Comparison of ENCODE assay signal across 19 cellular contexts in genomic region chr9:129685220-129685932, GRCh38. TPM values are rescaled to one million over a fixed set of nuclear protein-coding genes. Genes with fewer than 3 reads are reported as not detected.
DNase-seq lines count a peak whose midpoint lies in the region; ATAC-seq and TF ChIP-seq lines count a peak whose summit lies in the region.
"Had no signal": no experiment of that assay in that cellular context is flagged by ENCODE, and none has a peak within 500 bp of the region (broad histone marks: within the 10 kb centered on the region; RNA-seq: fewer than 3 reads in every experiment).

No MANE protein-coding gene starts in this region.

- no peaks in the 10 kb centered on the region for H3K79me2 ChIP-seq in mesendoderm (ENCODE audit: control insufficient read depth, insufficient read depth, low read length)

- peak overlapping the region; percentile 18 for H3K27ac Mint-ChIP-seq in CD8-positive, alpha-beta T cell
- no peak overlapping the region for H3K27ac Mint-ChIP-seq in glutamatergic neuron (ENCODE audit: unreplicated experiment)
- H3K27ac Mint-ChIP-seq: activated T-helper 2 cell treated with anti-CD3 and anti-CD28 coated beads, Interferon-gamma antibody, Interleukin-2, Interleukin-4, amounts not matched to agents 10 μg/mL and 5 μg/mL and 100 μg/mL, durations not matched to agents 14 hours and 24 hours and 36 hours had no signal

- 74 to 81% methylated on average over 8 to 10 of the region's 15 CpGs for WGBS in gastroesophageal sphincter (ENCODE audit: low coverage in 1 of 2), 2 donors
- WGBS in mesendoderm (ENCODE audit: extremely low coverage, insufficient coverage, low lambda C conversion rate): no CpG with 5 or more reads among the region's 15 CpGs

- no peak overlapping the region for H4K8ac ChIP-seq in mesendoderm (ENCODE audit: low read depth, low read length)

- H3K9ac ChIP-seq in adipocyte (ENCODE audit: low read length) (no peak overlapping the region), mesendoderm (ENCODE audit: low read length) (no peak overlapping the region)

- ATAC-seq in CD8-positive, alpha-beta T cell: no peak
- ATAC-seq in gastroesophageal sphincter: no peak
- no peak for ATAC-seq in HG02642 (IDR thresholded peaks at IDR 0.05; ENCODE audit: poor library complexity, unreplicated experiment)
- ATAC-seq: Right ventricle myocardium inferior had no signal

- H3K4me1 ChIP-seq in CD8-positive, alpha-beta T cell (ENCODE audit: insufficient read depth, low read length): no peaks in the 10 kb centered on the region
- H3K4me1 ChIP-seq in adipocyte (ENCODE audit: control insufficient read depth, insufficient read depth, low read length) (no peaks in the 10 kb centered on the region), gastroesophageal sphincter (no peaks in the 10 kb centered on the region), mesendoderm (ENCODE audit: control insufficient read depth, low read depth, low read length) (no peaks in the 10 kb centered on the region)
- H3K4me1 ChIP-seq: prostate gland had no signal

- TF ChIP-seq CTCF in CD8-positive, alpha-beta T cell (IDR thresholded peaks at IDR 0.05): no peak
- TF ChIP-seq CTCF in gastroesophageal sphincter (IDR thresholded peaks at IDR 0.05) (no peak), glutamatergic neuron (IDR thresholded peaks at IDR 0.05; ENCODE audit: partially characterized antibody, unreplicated experiment) (no peak)

- no peaks in the 10 kb centered on the region for H3K9me3 Mint-ChIP-seq in CD8-positive, alpha-beta T cell
- H3K9me3 Mint-ChIP-seq in glutamatergic neuron (ENCODE audit: unreplicated experiment): no peaks in the 10 kb centered on the region
- H3K9me3 Mint-ChIP-seq: activated T-helper 2 cell treated with anti-CD3 and anti-CD28 coated beads, Interferon-gamma antibody, Interleukin-2, Interleukin-4, amounts not matched to agents 10 μg/mL and 5 μg/mL and 100 μg/mL, durations not matched to agents 14 hours and 24 hours and 36 hours had no signal

- TF ChIP-seq POLR2A in gastroesophageal sphincter (IDR thresholded peaks at IDR 0.05): no peak

- H2BK15ac ChIP-seq in mesendoderm (replicated peaks; ENCODE audit: low read depth): no peak overlapping the region

- H3K27me3 ChIP-seq in CD8-positive, alpha-beta T cell (ENCODE audit: insufficient read depth, low read length): no peaks in the 10 kb centered on the region
- no peaks in the 10 kb centered on the region for H3K27me3 ChIP-seq in adipocyte (replicated peaks; ENCODE audit: control insufficient read depth, insufficient read depth, low read length)
- H3K27me3 ChIP-seq in gastroesophageal sphincter: peaks cover 8% of the 10 kb centered on the region
- H3K27me3 ChIP-seq in mesendoderm (ENCODE audit: insufficient read depth, low read length, poor library complexity): no peaks in the 10 kb centered on the region

- H2BK5ac ChIP-seq in mesendoderm (ENCODE audit: low read length): no peak overlapping the region

- H2BK120ac ChIP-seq in mesendoderm (ENCODE audit: low read depth, low read length): no peak overlapping the region

- H3K36me3 ChIP-seq in CD8-positive, alpha-beta T cell (ENCODE audit: insufficient read depth, low read length): no peaks in the 10 kb centered on the region
- H3K36me3 ChIP-seq in adipocyte (ENCODE audit: control insufficient read depth, insufficient read depth, low read length, severe bottlenecking) (no peaks in the 10 kb centered on the region), gastroesophageal sphincter (no peaks in the 10 kb centered on the region), mesendoderm (ENCODE audit: control insufficient read depth, insufficient read depth, low read length) (no peaks in the 10 kb centered on the region)
- H3K36me3 ChIP-seq: prostate gland, thoracic aorta had no signal

- H3K4me3 Mint-ChIP-seq in CD8-positive, alpha-beta T cell: no peak overlapping the region
- no peak overlapping the region for H3K4me3 Mint-ChIP-seq in glutamatergic neuron (ENCODE audit: unreplicated experiment)

- CTCF ChIA-PET in CD8-positive, alpha-beta T cell (lab: Charles Lee): no interaction called here

- intact Hi-C loops in CD8-positive, alpha-beta T cell (cut with DNase I, micrococcal nuclease): no loop called here

- H3K79me1 ChIP-seq in mesendoderm (ENCODE audit: low read length): no peaks in the 10 kb centered on the region

- no peak overlapping the region for H3K56ac ChIP-seq in mesendoderm (ENCODE audit: low read length)

- H3K27me3 Mint-ChIP-seq in CD8-positive, alpha-beta T cell (ENCODE audit: low read depth): peaks cover 8% of the 10 kb centered on the region
- H3K27me3 Mint-ChIP-seq in glutamatergic neuron (ENCODE audit: unreplicated experiment): peaks cover 3% of the 10 kb centered on the region

- H3K4me1 Mint-ChIP-seq in CD8-positive, alpha-beta T cell (ENCODE audit: low read depth): no peaks in the 10 kb centered on the region
- H3K4me1 Mint-ChIP-seq in glutamatergic neuron (ENCODE audit: low read depth, unreplicated experiment): peaks cover 1% of the 10 kb centered on the region

- no peak overlapping the region for H3K4me3 ChIP-seq in CD8-positive, alpha-beta T cell (ENCODE audit: low read depth, low read length)
- no peak overlapping the region for H3K4me3 ChIP-seq in adipocyte (ENCODE audit: low read length)
- H3K4me3 ChIP-seq in gastroesophageal sphincter: no peak overlapping the region
- no peak overlapping the region for H3K4me3 ChIP-seq in mesendoderm (ENCODE audit: low read length)
- H3K4me3 ChIP-seq: prostate gland, thoracic aorta had no signal

- no peaks in the 10 kb centered on the region for H3K36me3 Mint-ChIP-seq in CD8-positive, alpha-beta T cell
- no peaks in the 10 kb centered on the region for H3K36me3 Mint-ChIP-seq in glutamatergic neuron (ENCODE audit: unreplicated experiment)

- no peak overlapping the region for H3K18ac ChIP-seq in mesendoderm (ENCODE audit: low read length)

- H3K9me3 ChIP-seq in CD8-positive, alpha-beta T cell (ENCODE audit: low read length): no peaks in the 10 kb centered on the region
- no peaks in the 10 kb centered on the region for H3K9me3 ChIP-seq in adipocyte (ENCODE audit: control insufficient read depth, low read length)
- no peaks in the 10 kb centered on the region for H3K9me3 ChIP-seq in gastroesophageal sphincter
- H3K9me3 ChIP-seq: prostate gland, thoracic aorta had no signal

- no peak overlapping the region for H3K4ac ChIP-seq in mesendoderm (ENCODE audit: low read depth, low read length)

- DNase-seq in CD8-positive, alpha-beta T cell: no peak
- DNase-seq in HT1080 (ENCODE audit: low read depth) (peak; percentile 55), adipocyte (ENCODE audit: low read depth) (peak; percentile 61), iris pigment epithelial cell (ENCODE audit: low read depth) (peak; percentile 54), glutamatergic neuron (no peak), mesendoderm (no peak)
- DNase-seq: activated CD4-positive, alpha-beta T cell treated with anti-CD3 and anti-CD28 coated beads, Interleukin-2, amount 50 U/mL, for 48 hours; AML-193; DMS79 treated with DMSO at 0.1 percent for 48 hours; KG1; NCI-H1694 treated with DMSO at 0.1 percent for 48 hours; NCI-H526 treated with DMSO at 0.1 percent for 48 hours; T-helper 9 cell had no signal

- TF ChIP-seq EP300 in gastroesophageal sphincter (IDR thresholded peaks at IDR 0.05): no peak

- H3K27ac ChIP-seq in CD8-positive, alpha-beta T cell (ENCODE audit: low read depth, low read length): no peak overlapping the region
- no peak overlapping the region for H3K27ac ChIP-seq in gastroesophageal sphincter
- no peak overlapping the region for H3K27ac ChIP-seq in mesendoderm (ENCODE audit: low read depth, low read length)
- H3K27ac ChIP-seq: prostate gland, thoracic aorta had no signal

- no peak overlapping the region for H4K5ac ChIP-seq in mesendoderm (ENCODE audit: low read length)

- no peak overlapping the region for H3K23ac ChIP-seq in mesendoderm (ENCODE audit: low read length)

- no peak overlapping the region for H2AK5ac ChIP-seq in mesendoderm (ENCODE audit: low read length)

- H3K4me2 ChIP-seq in mesendoderm (ENCODE audit: low read length): no peak overlapping the region

- POLR2A ChIA-PET in CD8-positive, alpha-beta T cell (lab: Charles Lee): no interaction called here

RNA-seq across cellular contexts. Expression of gene PRRX2, which starts 19.9 kb away (rescaled TPM):
- not detected for total RNA-seq in CD8-positive, alpha-beta T cell
- not detected in 2 replicates for total RNA-seq in HT1080 (2014; rRNA removed; shearing (Covaris generic))
- polyA plus RNA-seq in HT1080 (2015; cell fraction: cytosol; rRNA removed): not detected in 2 replicates
- not detected in 2 replicates for polyA plus RNA-seq in HT1080 (2015; cell fraction: nucleus; rRNA removed)
- 10 to 100 TPM in 1 of 4 donors, 1 to 10 TPM in 2, under 1 TPM in 1; 0.93 to 12.1 (median 7.1) TPM for total RNA-seq in gastroesophageal sphincter
- total RNA-seq in glutamatergic neuron (ENCODE audit: unreplicated experiment): 2.3 TPM
- polyA plus RNA-seq in mesendoderm (2013, experiment 1 of 2): 5.4 TPM
- polyA plus RNA-seq in mesendoderm (2013, experiment 2 of 2): 5.1 TPM

RNA-seq across cellular contexts. Expression of gene ASB6, which starts 43.4 kb away (rescaled TPM):
- 10 to 100 TPM; 39.9 to 42.0 TPM for total RNA-seq in CD8-positive, alpha-beta T cell
- total RNA-seq in HT1080 (2014; rRNA removed; shearing (Covaris generic)): 28.7 and 31.6 TPM in 2 replicates
- 26.7 and 31.9 TPM in 2 replicates for polyA plus RNA-seq in HT1080 (2015; cell fraction: cytosol; rRNA removed)
- polyA plus RNA-seq in HT1080 (2015; cell fraction: nucleus; rRNA removed): 27.3 and 39.5 TPM in 2 replicates
- 10 to 100 TPM; 21.3 to 37.2 (median 28.2) TPM for total RNA-seq in gastroesophageal sphincter
- 25.4 TPM for total RNA-seq in glutamatergic neuron (ENCODE audit: unreplicated experiment)
- polyA plus RNA-seq in mesendoderm (2013, experiment 1 of 2): 11.8 TPM
- polyA plus RNA-seq in mesendoderm (2013, experiment 2 of 2): 11.2 TPM

RNA-seq across cellular contexts. Expression of gene NTMT1, which starts 59.4 kb away (rescaled TPM):
- total RNA-seq in CD8-positive, alpha-beta T cell: 10 to 100 TPM; 48.1 to 51.1 TPM
- 65.9 and 66.4 TPM in 2 replicates for total RNA-seq in HT1080 (2014; rRNA removed; shearing (Covaris generic))
- polyA plus RNA-seq in HT1080 (2015; cell fraction: cytosol; rRNA removed): 55.8 and 77.9 TPM in 2 replicates
- polyA plus RNA-seq in HT1080 (2015; cell fraction: nucleus; rRNA removed): 36.7 and 44.6 TPM in 2 replicates
- total RNA-seq in gastroesophageal sphincter (10 to 100 TPM; 12.8 to 24.0 (median 21.8) TPM), glutamatergic neuron (ENCODE audit: unreplicated experiment) (62.6 TPM)
- polyA plus RNA-seq in mesendoderm (2013, experiment 1 of 2): 42.0 TPM
- 43.1 TPM for polyA plus RNA-seq in mesendoderm (2013, experiment 2 of 2)

Comparison
In these comparisons a context has a peak if more than half of its experiments do, and no peak if none do; other contexts are left out.
1. DNase-seq: peak in HT1080 (single experiment), adipocyte (single experiment) and iris pigment epithelial cell (single experiment); none in CD8-positive, alpha-beta T cell (0 of 7), glutamatergic neuron (single experiment) and mesendoderm (single experiment).